Comparison of ENCODE assay signal across 9 cellular contexts in the genomic region with DNA sequence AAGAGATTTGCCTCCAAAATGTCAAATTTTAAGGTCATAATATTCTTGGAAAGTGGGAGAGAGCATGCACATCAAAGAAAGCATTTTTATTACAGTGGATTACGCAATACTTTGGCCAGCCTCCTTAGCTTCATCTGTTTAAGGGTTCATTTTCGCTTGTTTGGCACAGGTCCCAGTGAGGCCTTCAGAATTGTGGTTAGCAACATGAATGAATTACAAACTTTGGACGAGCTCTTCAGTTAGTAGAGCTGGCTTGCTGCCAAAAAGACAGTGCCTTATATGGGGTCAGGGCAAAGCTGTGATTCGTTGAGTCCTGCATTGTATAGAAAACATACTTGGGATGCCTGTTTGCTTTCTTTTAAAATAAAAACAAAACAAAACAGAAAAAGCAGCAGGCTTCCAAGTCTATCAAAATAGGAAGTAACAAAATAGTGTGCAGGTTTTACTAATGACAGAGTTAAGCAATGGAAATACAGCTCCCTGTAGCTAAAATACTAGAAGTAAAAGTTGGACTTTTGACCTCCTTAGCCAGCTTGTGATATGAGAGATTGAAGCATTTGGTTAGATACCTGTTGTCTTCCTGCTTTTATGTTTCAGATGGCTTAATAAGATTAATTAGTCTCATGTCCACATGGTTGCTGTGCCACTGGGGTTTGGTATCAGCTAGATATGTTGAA.
DNase-seq lines count a peak whose midpoint lies in the region; ATAC-seq, FAIRE-seq and TF ChIP-seq lines count a peak whose summit lies in the region.
"Had no signal": no experiment of that assay in that cellular context is flagged by ENCODE, and none has a peak within 500 bp of the region (broad histone marks: within the 10 kb centered on the region; RNA-seq: fewer than 3 reads in every experiment).

No MANE protein-coding gene starts in this region.

- POLR2A ChIA-PET in PC-9 (lab: Charles Lee; ENCODE audit: unreplicated experiment): interaction anchor here (0.5 to 0.9 kb wide), 3 partner anchors 10 to 319 kb away, joined by 3 to 11 read pairs (median 5); no protein-coding TSS in a partner anchor

- no peaks in the 10 kb centered on the region for H3K36me3 ChIP-seq in PC-9 (ENCODE audit: low read depth)
- H3K36me3 ChIP-seq in skeletal muscle satellite cell (ENCODE audit: insufficient read depth, low read length): peaks cover 27% of the 10 kb centered on the region

- intact Hi-C loops in PC-9 (cut with micrococcal nuclease; ENCODE audit: unreplicated experiment): no loop called here

- H3K27me3 ChIP-seq in PC-9 (ENCODE audit: insufficient read depth, low read depth): no peaks in the 10 kb centered on the region
- H3K27me3 ChIP-seq in skeletal muscle satellite cell (ENCODE audit: control insufficient read depth, insufficient read depth, low read length): no peaks in the 10 kb centered on the region

- TF ChIP-seq CTCF in LNCaP clone FGC (IDR thresholded peaks at IDR 0.05; ENCODE audit: control insufficient read depth, extremely low read depth, insufficient read depth) (no peak), PC-9 (conservative IDR thresholded peaks at IDR 0.05) (no peak)

- peak; percentile 49 for ATAC-seq in activated CD8-positive, alpha-beta memory T cell treated with anti-CD3 and anti-CD28 coated beads, Interleukin-2, amount 10 ng/mL, durations not matched to agents 7 days and 5 days

- H3K9me3 Mint-ChIP-seq in activated CD8-positive, alpha-beta memory T cell treated with anti-CD3 and anti-CD28 coated beads, Interleukin-2, amount 10 ng/mL, durations not matched to agents 7 days and 5 days (ENCODE audit: low read depth): no peaks in the 10 kb centered on the region

- H3K4me3 ChIP-seq in LNCaP clone FGC (ENCODE audit: low read depth, low read length) (no peak overlapping the region), PC-9 (no peak overlapping the region), skeletal muscle satellite cell (ENCODE audit: low read length) (no peak overlapping the region)

- DNase-seq in activated CD8-positive, alpha-beta memory T cell treated with anti-CD3 and anti-CD28 coated beads, Interleukin-2, amount 10 ng/mL, durations not matched to agents 7 days and 5 days: peak; percentile 68
- no peak for DNase-seq in activated CD8-positive, alpha-beta memory T cell treated with anti-CD3 and anti-CD28 coated beads for 24 hours
- DNase-seq in H54 (ENCODE audit: insufficient read length, low spot score): peak; percentile 47
- peak; percentile 78 for DNase-seq in LNCaP clone FGC (ENCODE audit: low read depth)
- peak; percentile 87 for DNase-seq in PC-9
- peak; percentile 99 for DNase-seq in astrocyte of the hippocampus (ENCODE audit: low read depth, low spot score)
- peak; percentile 75 to 94 for DNase-seq in hippocampal formation (lab: John Stamatoyannopoulos, UW)

- H3K9ac ChIP-seq in skeletal muscle satellite cell (ENCODE audit: low read depth, low read length): no peak overlapping the region

- peak; percentile 100 for FAIRE-seq in H54 (lab: Jason Lieb, UNC)

- peaks cover 20% of the 10 kb centered on the region for H3K4me1 Mint-ChIP-seq in activated CD8-positive, alpha-beta memory T cell treated with anti-CD3 and anti-CD28 coated beads, Interleukin-2, amount 10 ng/mL, durations not matched to agents 7 days and 5 days
- H3K4me1 Mint-ChIP-seq: B cell had no signal

- peaks cover 12% of the 10 kb centered on the region for H3K36me3 Mint-ChIP-seq in activated CD8-positive, alpha-beta memory T cell treated with anti-CD3 and anti-CD28 coated beads, Interleukin-2, amount 10 ng/mL, durations not matched to agents 7 days and 5 days

- no peak overlapping the region for H3K4me3 Mint-ChIP-seq in activated CD8-positive, alpha-beta memory T cell treated with anti-CD3 and anti-CD28 coated beads, Interleukin-2, amount 10 ng/mL, durations not matched to agents 7 days and 5 days
- H3K4me3 Mint-ChIP-seq: B cell had no signal

- CTCF ChIA-PET in activated CD8-positive, alpha-beta memory T cell treated with anti-CD3 and anti-CD28 coated beads, Interleukin-2, amount 10 ng/mL, durations not matched to agents 7 days and 5 days (lab: Charles Lee): interaction anchor here (0.7 to 1.6 kb wide), 3 partner anchors 8 to 229 kb away, joined by 3 to 6 read pairs (median 4); no protein-coding TSS in a partner anchor
- CTCF ChIA-PET in PC-9 (lab: Charles Lee): interaction anchor here (0.6 to 0.9 kb wide), 3 partner anchors 20 to 845 kb away, joined by 3 to 13 read pairs (median 10); no protein-coding TSS in a partner anchor

- peaks cover 19% of the 10 kb centered on the region; the same call in 1 of the 2 replicates for H3F3A ChIP-seq in PC-9 (ENCODE audit: insufficient read depth, low read depth)

- H3K27me3 Mint-ChIP-seq in activated CD8-positive, alpha-beta memory T cell treated with anti-CD3 and anti-CD28 coated beads, Interleukin-2, amount 10 ng/mL, durations not matched to agents 7 days and 5 days: no peaks in the 10 kb centered on the region
- H3K27me3 Mint-ChIP-seq: B cell had no signal

- no peak for TF ChIP-seq POLR2A in H54 (IDR thresholded peaks at IDR 0.05; ENCODE audit: low read depth, low read length)

- peaks cover 12% of the 10 kb centered on the region for H4K20me1 ChIP-seq in PC-9 (ENCODE audit: insufficient read depth)

- H3K4me1 ChIP-seq in PC-9 (replicated peaks; ENCODE audit: insufficient read depth): peaks cover 14% of the 10 kb centered on the region
- peaks cover 30% of the 10 kb centered on the region for H3K4me1 ChIP-seq in skeletal muscle satellite cell (ENCODE audit: control insufficient read depth, insufficient read depth, low read length)

- no peaks in the 10 kb centered on the region for H3K79me2 ChIP-seq in PC-9 (ENCODE audit: low read depth)

- no peak overlapping the region for H3K27ac Mint-ChIP-seq in activated CD8-positive, alpha-beta memory T cell treated with anti-CD3 and anti-CD28 coated beads, Interleukin-2, amount 10 ng/mL, durations not matched to agents 7 days and 5 days
- H3K27ac Mint-ChIP-seq: B cell had no signal

- H3K4me2 ChIP-seq in PC-9 (peak overlapping the region; percentile 20; the same call in 1 of the 2 replicates), skeletal muscle satellite cell (ENCODE audit: low read length) (peak overlapping the region; percentile 28)

- H3K9me2 ChIP-seq in PC-9 (ENCODE audit: insufficient read depth): no peaks in the 10 kb centered on the region

- H3K27ac ChIP-seq in PC-9: no peak overlapping the region

- H3K9me3 ChIP-seq in PC-9 (ENCODE audit: insufficient read depth, low read depth) (no peaks in the 10 kb centered on the region), skeletal muscle satellite cell (replicated peaks; ENCODE audit: low read length) (no peaks in the 10 kb centered on the region)

- no peak overlapping the region for H2AFZ ChIP-seq in PC-9

- no TSS peak for BruUV-seq in PC-9 (replicated peaks; lab: Mats Ljungman, UMichigan)
